Comparison of ENCODE assay signal across 8 cellular contexts in genomic region chr14:105525861-105526780, GRCh38. TPM values are rescaled to one million over a fixed set of nuclear protein-coding genes. Genes with fewer than 3 reads are reported as not detected.
DNase-seq lines count a peak whose midpoint lies in the region; ATAC-seq and TF ChIP-seq lines count a peak whose summit lies in the region.

Gene TMEM121 (plus strand): TSS chr14:105526583. CDS start chr14:105528835, 2,252 bp downstream.

- H3K4me3 ChIP-seq in mesendoderm (ENCODE audit: low read length) (no peak within 1 kb of the TSS), suprapubic skin (peak within 1 kb of the TSS; percentile 70)

- H3K4ac ChIP-seq in mesendoderm (ENCODE audit: low read depth, low read length), result no peak within 1 kb of the TSS

- H3K9ac ChIP-seq in mesendoderm (ENCODE audit: low read length), result no peak within 1 kb of the TSS

- WGBS in mesendoderm (ENCODE audit: extremely low coverage, insufficient coverage, low lambda C conversion rate), result no CpG with 5 or more reads among the region's 89 CpGs
- WGBS in suprapubic skin, result 2% methylated on average over 7 of the region's 89 CpGs

- no peak within 1 kb of the TSS for H4K8ac ChIP-seq in mesendoderm (ENCODE audit: low read depth, low read length)

- no peaks in the 10 kb centered on the region for H3K9me3 ChIP-seq in suprapubic skin

- DNase-seq in NCI-H146 (lab: John Stamatoyannopoulos, UW), result peak; percentile 41
- no peak for DNase-seq in NCI-H146 treated with DMSO at 0.1 percent for 48 hours (lab: John Stamatoyannopoulos, UW; ENCODE audit: unreplicated experiment)
- DNase-seq in ecto neural progenitor cell (ENCODE audit: low spot score), result peak; percentile 78
- peak; percentile 32 for DNase-seq in mesendoderm
- peak in 1 of 2 donors; percentile 65 for DNase-seq in suprapubic skin (ENCODE audit: low spot score in 2 of 2)

- H3K4me3 Mint-ChIP-seq in T-helper 1 cell treated with Interleukin-12 subunit alpha and Interleukin-12 subunit beta and Interleukin-4 antibody, amounts not matched to agents 30 μg/mL and 1 μg/mL, for 36 hours, result peak within 1 kb of the TSS; percentile 68

- no peak for TF ChIP-seq CTCF in suprapubic skin (IDR thresholded peaks at IDR 0.05)

- no peak within 1 kb of the TSS for H2BK15ac ChIP-seq in mesendoderm (replicated peaks; ENCODE audit: low read depth)

- H3K4me1 ChIP-seq in mesendoderm (ENCODE audit: control insufficient read depth, low read depth, low read length), result no peaks in the 10 kb centered on the region
- peaks cover 35% of the 10 kb centered on the region for H3K4me1 ChIP-seq in suprapubic skin

- peak within 1 kb of the TSS; percentile 22 for H3K4me2 ChIP-seq in mesendoderm (ENCODE audit: low read length)

- H3K23ac ChIP-seq in mesendoderm (ENCODE audit: low read length), result no peak within 1 kb of the TSS

- H2BK120ac ChIP-seq in mesendoderm (ENCODE audit: low read depth, low read length), result no peak within 1 kb of the TSS

- H3K79me1 ChIP-seq in mesendoderm (ENCODE audit: low read length), result no peaks in the 10 kb centered on the region

- H3K9me3 Mint-ChIP-seq in T-helper 1 cell treated with Interleukin-12 subunit alpha and Interleukin-12 subunit beta and Interleukin-4 antibody, amounts not matched to agents 30 μg/mL and 1 μg/mL, for 36 hours, result no peaks in the 10 kb centered on the region

- ATAC-seq in GM18907 (IDR thresholded peaks at IDR 0.05; ENCODE audit: unreplicated experiment), result no peak
- no peak for ATAC-seq in HG02973 (IDR thresholded peaks at IDR 0.05; ENCODE audit: unreplicated experiment)

- no peak for TF ChIP-seq POLR2A in suprapubic skin (IDR thresholded peaks at IDR 0.05)

- no peak within 1 kb of the TSS for H3K18ac ChIP-seq in mesendoderm (ENCODE audit: low read length)

- H3K36me3 ChIP-seq in mesendoderm (ENCODE audit: control insufficient read depth, insufficient read depth, low read length) (no peaks in the 10 kb centered on the region), suprapubic skin (no peaks in the 10 kb centered on the region)

- H4K5ac ChIP-seq in mesendoderm (ENCODE audit: low read length), result no peak within 1 kb of the TSS

- no peak for TF ChIP-seq EP300 in suprapubic skin (IDR thresholded peaks at IDR 0.05)

- no peak within 1 kb of the TSS for H3K56ac ChIP-seq in mesendoderm (ENCODE audit: low read length)

- peaks cover 38% of the 10 kb centered on the region for H3K27me3 Mint-ChIP-seq in T-helper 1 cell treated with Interleukin-12 subunit alpha and Interleukin-12 subunit beta and Interleukin-4 antibody, amounts not matched to agents 30 μg/mL and 1 μg/mL, for 36 hours (ENCODE audit: low read depth)

- peaks cover 3% of the 10 kb centered on the region for H3K27me3 ChIP-seq in mesendoderm (ENCODE audit: insufficient read depth, low read length, poor library complexity)
- peaks cover 19% of the 10 kb centered on the region for H3K27me3 ChIP-seq in suprapubic skin

- peaks cover 10% of the 10 kb centered on the region for H3K4me1 Mint-ChIP-seq in T-helper 1 cell treated with Interleukin-12 subunit alpha and Interleukin-12 subunit beta and Interleukin-4 antibody, amounts not matched to agents 30 μg/mL and 1 μg/mL, for 36 hours (ENCODE audit: low read depth)

- no peak within 1 kb of the TSS for H2BK5ac ChIP-seq in mesendoderm (ENCODE audit: low read length)

- H3K27ac Mint-ChIP-seq in T-helper 1 cell treated with Interleukin-12 subunit alpha and Interleukin-12 subunit beta and Interleukin-4 antibody, amounts not matched to agents 30 μg/mL and 1 μg/mL, for 36 hours, result no peak within 1 kb of the TSS

- no peaks in the 10 kb centered on the region for H3K79me2 ChIP-seq in mesendoderm (ENCODE audit: control insufficient read depth, insufficient read depth, low read length)

- H2AK5ac ChIP-seq in mesendoderm (ENCODE audit: low read length), result no peak within 1 kb of the TSS

- H3K27ac ChIP-seq in mesendoderm (ENCODE audit: low read depth, low read length) (no peak within 1 kb of the TSS), suprapubic skin (no peak within 1 kb of the TSS)

- H3K36me3 Mint-ChIP-seq in T-helper 1 cell treated with Interleukin-12 subunit alpha and Interleukin-12 subunit beta and Interleukin-4 antibody, amounts not matched to agents 30 μg/mL and 1 μg/mL, for 36 hours (ENCODE audit: low read depth), result peaks cover 2% of the 10 kb centered on the region

RNA-seq across cellular contexts. Expression of gene TMEM121, which starts in this region (rescaled TPM):
- 0.06 TPM for polyA plus RNA-seq in mesendoderm (2013, experiment 1 of 2)
- polyA plus RNA-seq in mesendoderm (2013, experiment 2 of 2), result 0.04 TPM
- 1 to 10 TPM; 1.7 to 4.2 (median 2.7) TPM for total RNA-seq in suprapubic skin
